Comparison of ENCODE assay signal across 8 cellular contexts in genomic region chr15:41331833-41332787, GRCh38. TPM values are rescaled to one million over a fixed set of nuclear protein-coding genes. Genes with fewer than 3 reads are reported as not detected.
DNase-seq lines count a peak whose midpoint lies in the region; ATAC-seq and TF ChIP-seq lines count a peak whose summit lies in the region.

Gene OIP5, minus strand, starts transcription at chr15:41332591. Its CDS starts 30 bp downstream, at chr15:41332561.

- peak; percentile 56 for TF ChIP-seq CTCF in GM12873 (IDR thresholded peaks at IDR 0.05; ENCODE audit: insufficient read depth, low read depth, low read length, missing control alignments)

- intact Hi-C loops in cardiac septum (cut with DNase I) (loop anchor here (10.0 kb wide), 1 partner anchor 217 kb away; the partner anchor contains the start of gene INO80), posterior cingulate gyrus (cut with DNase I) (loop anchor here (2.0 kb wide), 1 partner anchor 47 kb away; no protein-coding TSS in a partner anchor)

- peak; percentile 92 for ATAC-seq in HG02759 (IDR thresholded peaks at IDR 0.05; ENCODE audit: unreplicated experiment)

- DNase-seq in NCI-H128 (lab: John Stamatoyannopoulos, UW; ENCODE audit: unreplicated experiment) (peak; percentile 98), SW 1271 (lab: John Stamatoyannopoulos, UW) (peak; percentile 95 to 96), cardiac septum (ENCODE audit: low spot score) (peak; percentile 99), posterior cingulate gyrus (peak; percentile 89 to 99 (median 94)), ureter (ENCODE audit: low spot score) (peak; percentile 97)
- peak; percentile 97 for DNase-seq in activated naive CD8-positive, alpha-beta T cell treated with anti-CD3 and anti-CD28 coated beads, Interleukin-2, amount 50 U/mL, for 16 hours (ENCODE audit: low read depth, low spot score)

RNA-seq across cellular contexts. Expression of gene OIP5, which starts in this region (rescaled TPM):
- total RNA-seq in cardiac septum (not detected), ureter (not detected)

Comparison
In these comparisons a context has a peak if more than half of its experiments do, and no peak if none do; other contexts are left out.
1. Peak in every context shown above with its lines: DNase-seq and ATAC-seq.
2. Peak in DNase-seq in cardiac septum; RNA of the gene not detected or under 1 TPM.
3. Peak in DNase-seq in ureter; RNA of the gene not detected or under 1 TPM.